Comparison of ENCODE assay signal across 1 cellular context in the genomic region with DNA sequence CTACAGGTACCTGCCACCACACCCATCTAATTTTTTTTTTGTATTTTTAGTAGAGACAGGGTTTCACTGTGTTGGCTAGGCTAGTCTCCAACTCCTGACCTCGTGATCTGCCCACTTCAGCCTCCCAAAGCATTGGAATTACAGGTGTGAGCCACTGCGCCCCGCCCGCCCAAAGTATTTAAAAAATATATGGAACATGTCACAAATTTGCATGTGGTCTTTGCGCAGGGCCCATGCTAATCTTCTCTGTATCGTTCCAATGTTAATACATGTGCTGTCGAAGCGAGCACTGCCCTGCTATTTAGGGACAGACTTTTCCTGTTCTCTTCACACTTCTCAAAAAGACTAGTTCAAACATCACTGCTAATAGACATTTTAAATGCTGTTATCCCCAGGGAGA.
TF ChIP-seq lines count a peak whose summit lies in the region.

No MANE protein-coding gene starts in this region.

TF ChIP-seq in GM23338, 12 proteins besides CTCF, POLR2A, EP300 and RAD21:
- no peak for TF ChIP-seq NANOG (IDR thresholded peaks at IDR 0.05; ENCODE audit: borderline replicate concordance)
- TF ChIP-seq ZNF331 (CRISPR knock-in tag; IDR thresholded peaks at IDR 0.05; ENCODE audit: low read depth), result no peak
- no peak for TF ChIP-seq POLR2AphosphoS5 (IDR thresholded peaks at IDR 0.05; ENCODE audit: low read depth)
- TF ChIP-seq ZNF114 (CRISPR knock-in tag; IDR thresholded peaks at IDR 0.05), result no peak
- TF ChIP-seq EZH2 (IDR thresholded peaks at IDR 0.05; ENCODE audit: low read depth, unreplicated experiment), result no peak
- TF ChIP-seq, protein P1, sequence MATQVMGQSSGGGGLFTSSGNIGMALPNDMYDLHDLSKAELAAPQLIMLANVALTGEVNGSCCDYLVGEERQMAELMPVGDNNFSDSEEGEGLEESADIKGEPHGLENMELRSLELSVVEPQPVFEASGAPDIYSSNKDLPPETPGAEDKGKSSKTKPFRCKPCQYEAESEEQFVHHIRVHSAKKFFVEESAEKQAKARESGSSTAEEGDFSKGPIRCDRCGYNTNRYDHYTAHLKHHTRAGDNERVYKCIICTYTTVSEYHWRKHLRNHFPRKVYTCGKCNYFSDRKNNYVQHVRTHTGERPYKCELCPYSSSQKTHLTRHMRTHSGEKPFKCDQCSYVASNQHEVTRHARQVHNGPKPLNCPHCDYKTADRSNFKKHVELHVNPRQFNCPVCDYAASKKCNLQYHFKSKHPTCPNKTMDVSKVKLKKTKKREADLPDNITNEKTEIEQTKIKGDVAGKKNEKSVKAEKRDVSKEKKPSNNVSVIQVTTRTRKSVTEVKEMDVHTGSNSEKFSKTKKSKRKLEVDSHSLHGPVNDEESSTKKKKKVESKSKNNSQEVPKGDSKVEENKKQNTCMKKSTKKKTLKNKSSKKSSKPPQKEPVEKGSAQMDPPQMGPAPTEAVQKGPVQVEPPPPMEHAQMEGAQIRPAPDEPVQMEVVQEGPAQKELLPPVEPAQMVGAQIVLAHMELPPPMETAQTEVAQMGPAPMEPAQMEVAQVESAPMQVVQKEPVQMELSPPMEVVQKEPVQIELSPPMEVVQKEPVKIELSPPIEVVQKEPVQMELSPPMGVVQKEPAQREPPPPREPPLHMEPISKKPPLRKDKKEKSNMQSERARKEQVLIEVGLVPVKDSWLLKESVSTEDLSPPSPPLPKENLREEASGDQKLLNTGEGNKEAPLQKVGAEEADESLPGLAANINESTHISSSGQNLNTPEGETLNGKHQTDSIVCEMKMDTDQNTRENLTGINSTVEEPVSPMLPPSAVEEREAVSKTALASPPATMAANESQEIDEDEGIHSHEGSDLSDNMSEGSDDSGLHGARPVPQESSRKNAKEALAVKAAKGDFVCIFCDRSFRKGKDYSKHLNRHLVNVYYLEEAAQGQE (IDR thresholded peaks at IDR 0.05; ENCODE audit: unreplicated experiment), result no peak
